ENCODE assay signal across 1 cellular context in genomic region chr16:88382491-88383400, GRCh38.
TF ChIP-seq lines count a peak whose summit lies in the region.

Gene ZNF469, plus strand, starts transcription at chr16:88382959. Its CDS starts 44,512 bp downstream, at chr16:88427471.

TF ChIP-seq in HCT116, 20 proteins besides CTCF, POLR2A, EP300 and RAD21 (continued from another document):
- TF ChIP-seq REST (IDR thresholded peaks at IDR 0.05; ENCODE audit: low read depth): no peak
- TF ChIP-seq CEBPB (IDR thresholded peaks at IDR 0.05; ENCODE audit: low read depth): no peak
